In the genomic region with DNA sequence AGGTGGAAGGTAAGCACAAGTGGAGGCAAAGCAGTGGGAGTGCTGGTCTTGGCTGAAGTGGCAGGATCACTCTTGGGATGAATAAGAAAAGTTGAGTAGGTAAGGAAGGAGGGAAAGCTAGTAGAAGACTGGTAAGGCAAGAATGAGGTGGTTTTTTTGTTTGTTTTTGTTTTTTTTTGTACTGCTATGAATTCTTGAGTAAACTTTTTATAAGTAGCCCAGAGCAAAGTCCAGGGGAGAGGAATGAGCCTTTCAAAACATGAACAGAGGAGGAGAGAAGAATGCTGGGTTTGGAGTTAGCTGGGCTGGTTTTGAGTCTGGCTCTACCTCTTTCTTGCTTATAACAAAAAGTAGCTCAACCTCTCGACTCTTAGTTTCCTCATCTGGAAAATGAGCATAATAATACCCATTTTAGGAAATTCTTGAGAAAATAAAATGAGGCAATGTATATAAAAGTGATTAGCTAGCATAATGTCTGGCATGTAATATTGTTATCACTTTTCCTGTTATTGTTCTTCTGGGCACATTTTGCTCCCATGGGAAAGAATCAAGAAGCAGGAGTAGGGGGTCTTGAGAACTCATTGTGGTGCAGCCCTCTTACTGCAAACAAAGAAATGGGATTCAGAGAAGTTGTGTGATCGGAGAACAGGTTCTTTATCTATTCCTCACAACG, we compare ENCODE assay signal across 18 cellular contexts. TPM values are rescaled to one million over a fixed set of nuclear protein-coding genes. Genes with fewer than 3 reads are reported as not detected.
"Had no signal": no experiment of that assay in that cellular context is flagged by ENCODE, and none has a peak within 500 bp of the region (broad histone marks: within the 10 kb centered on the region; RNA-seq: fewer than 3 reads in every experiment).

No MANE protein-coding gene starts in this region.

- H3K36me3 Mint-ChIP-seq: activated CD4-positive, alpha-beta memory T cell treated with anti-CD3 and anti-CD28 coated beads for 36 hours; activated CD8-positive, alpha-beta memory T cell treated with anti-CD3 and anti-CD28 coated beads, Interleukin-2, amount 10 ng/mL, durations not matched to agents 7 days and 5 days; activated naive CD4-positive, alpha-beta T cell treated with anti-CD3 and anti-CD28 coated beads, Interleukin-2, amount 50 U/mL, for 72 hours; stimulated activated effector memory CD8-positive, alpha-beta T cell treated with anti-CD3 and anti-CD28 coated beads, Interleukin-12 subunit alpha, Interleukin-12 subunit beta, amount 100 ng/mL, for 72 hours had no signal

- H3K27me3 Mint-ChIP-seq: activated CD4-positive, alpha-beta memory T cell treated with anti-CD3 and anti-CD28 coated beads for 36 hours; stimulated activated naive CD8-positive, alpha-beta T cell treated with anti-CD3 and anti-CD28 coated beads, Interleukin-15, amount 100 ng/mL, for 72 hours had no signal

- H3K4me1 Mint-ChIP-seq: activated CD8-positive, alpha-beta memory T cell treated with anti-CD3 and anti-CD28 coated beads, Interleukin-2, amount 10 ng/mL, durations not matched to agents 7 days and 5 days; nephron progenitor cell; stimulated activated effector memory CD8-positive, alpha-beta T cell treated with anti-CD3 and anti-CD28 coated beads, Interleukin-12 subunit alpha, Interleukin-12 subunit beta, amount 100 ng/mL, for 72 hours; stimulated activated naive CD8-positive, alpha-beta T cell treated with anti-CD3 and anti-CD28 coated beads, Interleukin-15, amount 100 ng/mL, for 72 hours had no signal

- H3K9me3 Mint-ChIP-seq: activated CD4-positive, alpha-beta memory T cell treated with anti-CD3 and anti-CD28 coated beads for 36 hours; activated naive CD4-positive, alpha-beta T cell treated with anti-CD3 and anti-CD28 coated beads, Interleukin-2, amount 50 U/mL, for 72 hours; stimulated activated effector memory CD8-positive, alpha-beta T cell treated with anti-CD3 and anti-CD28 coated beads, Interleukin-12 subunit alpha, Interleukin-12 subunit beta, amount 100 ng/mL, for 72 hours; stimulated activated naive CD8-positive, alpha-beta T cell treated with anti-CD3 and anti-CD28 coated beads, Interleukin-15, amount 100 ng/mL, for 72 hours; T-helper 1 cell treated with Interleukin-12 subunit alpha and Interleukin-12 subunit beta and Interleukin-4 antibody, amounts not matched to agents 30 μg/mL and 1 μg/mL, for 36 hours had no signal

- H3K4me3 Mint-ChIP-seq: activated CD4-positive, alpha-beta memory T cell treated with anti-CD3 and anti-CD28 coated beads for 36 hours; activated CD8-positive, alpha-beta memory T cell treated with anti-CD3 and anti-CD28 coated beads, Interleukin-2, amount 10 ng/mL, durations not matched to agents 7 days and 5 days; nephron progenitor cell; stimulated activated effector memory CD8-positive, alpha-beta T cell treated with anti-CD3 and anti-CD28 coated beads, Interleukin-12 subunit alpha, Interleukin-12 subunit beta, amount 100 ng/mL, for 72 hours; stimulated activated naive CD8-positive, alpha-beta T cell treated with anti-CD3 and anti-CD28 coated beads, Interleukin-15, amount 100 ng/mL, for 72 hours; T-helper 1 cell treated with Interleukin-12 subunit alpha and Interleukin-12 subunit beta and Interleukin-4 antibody, amounts not matched to agents 30 μg/mL and 1 μg/mL, for 36 hours had no signal

- DNase-seq: activated CD4-positive, alpha-beta memory T cell treated with anti-CD3 and anti-CD28 coated beads for 36 hours; activated CD4-positive, alpha-beta T cell treated with anti-CD3 and anti-CD28 coated beads for 4 hours; activated CD4-positive, CD25-positive, alpha-beta regulatory T cell; activated CD8-positive, alpha-beta memory T cell treated with anti-CD3 and anti-CD28 coated beads, Interleukin-2, amount 10 ng/mL, durations not matched to agents 7 days and 5 days; activated effector memory CD4-positive, alpha-beta T cell treated with anti-CD3 and anti-CD28 coated beads, Interleukin-2, amount 50 U/mL, for 16 hours; activated T-cell treated with anti-CD3 and anti-CD28 coated beads for 4 hours; cortex of kidney; heart right ventricle; left lung; midbrain; nephron progenitor cell; small intestine; stimulated activated CD4-positive, alpha-beta T cell treated with anti-CD3 and anti-CD28 coated beads, Interleukin-2, amount 100 ng/mL, for 24 hours; stimulated activated naive CD8-positive, alpha-beta T cell treated with anti-CD3 and anti-CD28 coated beads, Interleukin-15, amount 100 ng/mL, for 72 hours had no signal

- H3K27ac Mint-ChIP-seq: activated CD4-positive, alpha-beta memory T cell treated with anti-CD3 and anti-CD28 coated beads for 36 hours; activated CD8-positive, alpha-beta memory T cell treated with anti-CD3 and anti-CD28 coated beads, Interleukin-2, amount 10 ng/mL, durations not matched to agents 7 days and 5 days; activated naive CD4-positive, alpha-beta T cell treated with anti-CD3 and anti-CD28 coated beads, Interleukin-2, amount 50 U/mL, for 72 hours; stimulated activated effector memory CD8-positive, alpha-beta T cell treated with anti-CD3 and anti-CD28 coated beads, Interleukin-12 subunit alpha, Interleukin-12 subunit beta, amount 100 ng/mL, for 72 hours; T-helper 1 cell treated with Interleukin-12 subunit alpha and Interleukin-12 subunit beta and Interleukin-4 antibody, amounts not matched to agents 30 μg/mL and 1 μg/mL, for 36 hours had no signal

- ATAC-seq: activated CD8-positive, alpha-beta memory T cell treated with anti-CD3 and anti-CD28 coated beads, Interleukin-2, amount 10 ng/mL, durations not matched to agents 7 days and 5 days; activated naive CD4-positive, alpha-beta T cell treated with anti-CD3 and anti-CD28 coated beads, Interleukin-2, amount 50 U/mL, for 72 hours; heart right ventricle; left lung; sciatic nerve; stimulated activated effector memory CD8-positive, alpha-beta T cell treated with anti-CD3 and anti-CD28 coated beads, Interleukin-12 subunit alpha, Interleukin-12 subunit beta, amount 100 ng/mL, for 72 hours; stimulated activated naive CD8-positive, alpha-beta T cell treated with anti-CD3 and anti-CD28 coated beads, Interleukin-15, amount 100 ng/mL, for 72 hours had no signal

RNA-seq across cellular contexts. Expression of gene LRRC17, which starts 24.1 kb away (rescaled TPM):
- total RNA-seq: activated CD8-positive, alpha-beta memory T cell treated with anti-CD3 and anti-CD28 coated beads, Interleukin-2, amount 10 ng/mL, durations not matched to agents 7 days and 5 days; activated naive CD4-positive, alpha-beta T cell treated with anti-CD3 and anti-CD28 coated beads, Interleukin-2, amount 50 U/mL, for 72 hours had no signal
